23 cellular contexts compared by ENCODE assay signal in genomic region chr7:1763033-1763432, GRCh38.
DNase-seq lines count a peak whose midpoint lies in the region; ATAC-seq, FAIRE-seq and TF ChIP-seq lines count a peak whose summit lies in the region.
"Had no signal": no experiment of that assay in that cellular context is flagged by ENCODE, and none has a peak within 500 bp of the region (broad histone marks: within the 10 kb centered on the region; RNA-seq: fewer than 3 reads in every experiment).

No MANE protein-coding gene starts in this region.

- TF ChIP-seq RAD21 in K562 (CRISPR knock-in tag; conservative IDR thresholded peaks at IDR 0.05 in 1 of 2, IDR thresholded peaks at IDR 0.05 in 1 of 2) = no peak

- DNase-seq in RWPE2 (ENCODE audit: low spot score) (peak; percentile 13), K562 (ENCODE audit: extremely low read depth in 1 of 4, low spot score in 3 of 4) (no peak), kidney (peak; percentile 33), spleen (peak; percentile 23), hippocampal formation (lab: John Stamatoyannopoulos, UW) (no peak), omental fat pad (ENCODE audit: low spot score) (no peak)
- DNase-seq in effector memory CD8-positive, alpha-beta T cell = no peak
- DNase-seq: 8988T, ACHN, C1 segment of cervical spinal cord, Calu3, COR-L47, DMS53, DMS79 treated with DMSO at 0.1 percent for 48 hours, GF-D8, GOT3, HFFc6 had no signal

- peaks cover 10 to 20% of the 10 kb centered on the region in 2 donors for H3K27me3 Mint-ChIP-seq in effector memory CD8-positive, alpha-beta T cell

- H3K4me1 Mint-ChIP-seq in effector memory CD8-positive, alpha-beta T cell (ENCODE audit: low read depth in 2 of 2) = no peaks in the 10 kb centered on the region
- H3K4me1 Mint-ChIP-seq: CD4-positive, alpha-beta memory T cell had no signal

- H3K4me2 ChIP-seq in K562 (ENCODE audit: insufficient read depth, low read length) = no peak overlapping the region
- H3K4me2 ChIP-seq: A549 had no signal

- intact Hi-C loops in K562 (cut with micrococcal nuclease) = no loop called here
- intact Hi-C loops in kidney (cut with DNase I) = no loop called here
- intact Hi-C loops in spleen (cut with DNase I; ENCODE audit: low total_unique reads) = no loop called here

- WGBS in K562 (ENCODE audit: insufficient coverage, low coverage, missing lambda C conversion rate) = 34% methylated on average over 13 of the region's 13 CpGs
- 93 to 98% (median 96%) methylated on average over 13 of the region's 13 CpGs for WGBS in spleen, 5 donors

- no peaks in the 10 kb centered on the region for H3K36me3 ChIP-seq in RWPE2 (ENCODE audit: low read depth)
- H3K36me3 ChIP-seq in K562 (ENCODE audit: control insufficient read depth, insufficient read depth, low read length) = no peaks in the 10 kb centered on the region
- H3K36me3 ChIP-seq in kidney (ENCODE audit: control insufficient read depth in 1 of 2, insufficient read depth in 2 of 2, low read length in 2 of 2) = no peaks in the 10 kb centered on the region
- H3K36me3 ChIP-seq in spleen = no peaks in the 10 kb centered on the region
- H3K36me3 ChIP-seq: HAP-1 had no signal

- no peaks in the 10 kb centered on the region for H3K79me2 ChIP-seq in K562 (ENCODE audit: control insufficient read depth, insufficient read depth, low read length)

- TF ChIP-seq POLR2A in K562 (conservative IDR thresholded peaks at IDR 0.05) (no peak), spleen (IDR thresholded peaks at IDR 0.05) (no peak)

- H3K4me3 Mint-ChIP-seq in effector memory CD8-positive, alpha-beta T cell = no peak overlapping the region
- H3K4me3 Mint-ChIP-seq: CD4-positive, alpha-beta memory T cell; HFFc6 had no signal

- no peaks in the 10 kb centered on the region for H3K4me1 ChIP-seq in RWPE2 (ENCODE audit: insufficient read depth, poor library complexity, severe bottlenecking)
- peaks cover 0 to 22% of the 10 kb centered on the region in 2 experiments; a peak in 2 of 5 replicates for H3K4me1 ChIP-seq in K562 (replicated peaks in 1 of 2; ENCODE audit: control insufficient read depth in 2 of 2, insufficient read depth in 2 of 2, low read length in 2 of 2)
- H3K4me1 ChIP-seq in kidney (ENCODE audit: control insufficient read depth in 1 of 2, insufficient read depth in 1 of 2, low read depth in 1 of 2, low read length in 2 of 2) = no peaks in the 10 kb centered on the region
- no peaks in the 10 kb centered on the region for H3K4me1 ChIP-seq in spleen
- H3K4me1 ChIP-seq: A549, HAP-1 had no signal

- CTCF ChIA-PET in K562 (lab: Yijun Ruan, JAX; ENCODE audit: low intra/inter-chr PET ratio) = no interaction called here

- H4K20me1 ChIP-seq in K562 (replicated peaks; ENCODE audit: control insufficient read depth, insufficient read depth, low read length) = peaks cover 4% of the 10 kb centered on the region; the same call in 1 of the 2 replicates

- H3K27me3 ChIP-seq in RWPE2 (ENCODE audit: insufficient read depth, poor library complexity, severe bottlenecking) (no peaks in the 10 kb centered on the region), K562 (ENCODE audit: control insufficient read depth in 2 of 2, insufficient read depth in 2 of 2, low read length in 2 of 2) (peaks cover 3 to 43% of the 10 kb centered on the region in 2 experiments; a peak in 4 of 5 replicates), spleen (replicated peaks in 1 of 7) (peaks cover 0 to 13% (median 0%) of the 10 kb centered on the region in 7 donors)

- POLR2A ChIA-PET in K562 (lab: Yijun Ruan, JAX) = no interaction called here

- H3K27ac Mint-ChIP-seq in effector memory CD8-positive, alpha-beta T cell = no peak overlapping the region
- H3K27ac Mint-ChIP-seq: CD4-positive, alpha-beta memory T cell; HFFc6 had no signal

- TF ChIP-seq EP300 in K562 (IDR thresholded peaks at IDR 0.05; ENCODE audit: low read length) = no peak

- in situ Hi-C loops in K562 (cut with MboI) = no loop called here

- H3K9ac ChIP-seq in K562 (ENCODE audit: insufficient read depth in 1 of 2, low read depth in 2 of 2, low read length in 2 of 2) = no peak overlapping the region
- H3K9ac ChIP-seq in kidney (ENCODE audit: low read length in 2 of 2) = no peak overlapping the region

- H3K4me3 ChIP-seq in RWPE2 (ENCODE audit: severe bottlenecking) (no peak overlapping the region), K562 (no peak overlapping the region), kidney (ENCODE audit: low read length in 2 of 2) (no peak overlapping the region), spleen (no peak overlapping the region)
- H3K4me3 ChIP-seq: A549, HAP-1 had no signal

- H3K27ac ChIP-seq in RWPE2 (ENCODE audit: poor library complexity, severe bottlenecking) (no peak overlapping the region), K562 (ENCODE audit: extremely low read depth, low read depth, low read length) (no peak overlapping the region), kidney (ENCODE audit: low read depth in 2 of 2, low read length in 2 of 2) (no peak overlapping the region), spleen (no peak overlapping the region)
- H3K27ac ChIP-seq: A549 had no signal

- ATAC-seq in RWPE2 (ENCODE audit: low read depth) (no peak), K562 (no peak), omental fat pad (ENCODE audit: low FRiP score) (no peak)
- no peak for ATAC-seq in effector memory CD8-positive, alpha-beta T cell (replicated peaks)
- ATAC-seq: A549 had no signal

- no peaks in the 10 kb centered on the region for H3K9me1 ChIP-seq in K562 (ENCODE audit: control insufficient read depth, insufficient read depth, low read length)

- no peaks in the 10 kb centered on the region for H3K9me3 Mint-ChIP-seq in effector memory CD8-positive, alpha-beta T cell

- no peak for FAIRE-seq in K562 (lab: Jason Lieb, UNC)
- no peak for FAIRE-seq in kidney (lab: Jason Lieb, UNC)
- FAIRE-seq: A549, GM12891, GM18507, H54 had no signal

- TF ChIP-seq CTCF in RWPE2 (IDR thresholded peaks at IDR 0.05; ENCODE audit: poor library complexity, severe bottlenecking) (no peak), K562 (IDR thresholded peaks at IDR 0.05 in 2 of 3, conservative IDR thresholded peaks at IDR 0.05 in 1 of 3; ENCODE audit: insufficient read depth in 2 of 3, low read depth in 1 of 3, low read length in 3 of 3) (no peak), kidney (IDR thresholded peaks at IDR 0.05; ENCODE audit: borderline replicate concordance, extremely low read depth, insufficient read depth) (no peak), spleen (IDR thresholded peaks at IDR 0.05 in 8 of 11, conservative IDR thresholded peaks at IDR 0.05 in 3 of 11) (no peak), omental fat pad (IDR thresholded peaks at IDR 0.05) (no peak)

- peaks cover 3% of the 10 kb centered on the region for H3K36me3 Mint-ChIP-seq in effector memory CD8-positive, alpha-beta T cell (ENCODE audit: insufficient read depth)
- H3K36me3 Mint-ChIP-seq: CD4-positive, alpha-beta memory T cell had no signal

- no TSS peak for BruUV-seq in K562 (replicated peaks; lab: Mats Ljungman, UMichigan)

- H3K9me3 ChIP-seq in RWPE2 (ENCODE audit: severe bottlenecking) (no peaks in the 10 kb centered on the region), K562 (replicated peaks; ENCODE audit: control insufficient read depth, insufficient read depth, low read depth, low read length) (peaks cover 2% of the 10 kb centered on the region; the same call in 1 of the 2 replicates), kidney (ENCODE audit: control insufficient read depth in 1 of 2, low read length in 2 of 2) (peaks cover 3 to 5% of the 10 kb centered on the region in 2 donors), spleen (peaks cover 0 to 39% (median 24%) of the 10 kb centered on the region in 8 donors)

- H2AFZ ChIP-seq in K562 (ENCODE audit: low read depth, low read length) = no peak overlapping the region

TF ChIP-seq in K562, 482 proteins besides CTCF, POLR2A, EP300 and RAD21:
- TF ChIP-seq CREM (IDR thresholded peaks at IDR 0.05; ENCODE audit: low read depth) (no peak), ZNF347 (CRISPR knock-in tag; IDR thresholded peaks at IDR 0.05; ENCODE audit: low read depth) (no peak), PATZ1 (CRISPR knock-in tag; IDR thresholded peaks at IDR 0.05; ENCODE audit: borderline replicate concordance) (no peak), ZNF121 (CRISPR knock-in tag; conservative IDR thresholded peaks at IDR 0.05) (0 out of 2 replicates have a peak, but pooled peaks have one; percentile 59)

Comparison
In these comparisons a context has a peak if more than half of its experiments do, and no peak if none do; other contexts are left out.
1. DNase-seq: peak in RWPE2 (single experiment), kidney (single experiment) and spleen (single experiment); none in K562 (0 of 4), hippocampal formation (0 of 2), effector memory CD8-positive, alpha-beta T cell (0 of 3) and omental fat pad (single experiment).